ENCODE assay signal across 29 cellular contexts in genomic region chr4:8544282-8544681, GRCh38. TPM values are rescaled to one million over a fixed set of nuclear protein-coding genes. Genes with fewer than 3 reads are reported as not detected.
"Had no signal": no experiment of that assay in that cellular context is flagged by ENCODE, and none has a peak within 500 bp of the region (broad histone marks: within the 10 kb centered on the region; RNA-seq: fewer than 3 reads in every experiment).

No MANE protein-coding gene starts in this region.

- H3K4me3 ChIP-seq: ascending aorta, heart left ventricle, left lung, lung, mucosa of descending colon, pancreas, prostate gland, smooth muscle cell, tibial nerve had no signal

- H3K36me3 ChIP-seq: ascending aorta, heart left ventricle, left lung, pancreas, prostate gland, tibial nerve had no signal

- H3K4me2 ChIP-seq: smooth muscle cell had no signal

- H3K4me1 ChIP-seq: ascending aorta, heart left ventricle, left lung, pancreas, prostate gland, tibial nerve had no signal

- H3K27me3 ChIP-seq: ascending aorta, left lung, pancreas, tibial nerve had no signal

- H3K9me3 ChIP-seq: ascending aorta, heart left ventricle, left lung, mucosa of descending colon, pancreas, prostate gland, tibial nerve had no signal

- DNase-seq: activated CD4-positive, alpha-beta memory T cell treated with anti-CD3 and anti-CD28 coated beads, Interleukin-2, amount 10 ng/mL, durations not matched to agents 7 days and 5 days; activated CD4-positive, alpha-beta T cell treated with anti-CD3 and anti-CD28 coated beads, Interleukin-2, amount 10 ng/mL, durations not matched to agents 24 days and 14 days; activated CD4-positive, CD25-positive, alpha-beta regulatory T cell treated with anti-CD3 and anti-CD28 coated beads, Interleukin-2, amount 50 U/mL, for 72 hours; activated CD8-positive, alpha-beta memory T cell treated with anti-CD3 and anti-CD28 coated beads, Interleukin-2, amount 50 U/mL, for 48 hours; activated gamma-delta T cell; activated naive CD4-positive, alpha-beta T cell treated with anti-CD3 and anti-CD28 coated beads, Interleukin-2, amount 10 ng/mL, durations not matched to agents 7 days and 5 days; activated naive CD8-positive, alpha-beta T cell treated with anti-CD3 and anti-CD28 coated beads, Interleukin-2, amount 10 ng/mL, durations not matched to agents 7 days and 5 days; activated T-cell treated with anti-CD3 and anti-CD28 coated beads, Interleukin-2, amount 50 U/mL, for 24 hours; caudate nucleus; cortex of kidney; foreskin fibroblast; kidney glomerular epithelial cell; mesendoderm; mucosa of descending colon; nephron progenitor cell; pancreas; retina; stimulated activated CD4-positive, alpha-beta T cell treated with anti-CD3 and anti-CD28 coated beads, Interleukin-15, amount 100 ng/mL, for 24 hours; stimulated activated CD4-positive, alpha-beta T cell treated with anti-CD3 and anti-CD28 coated beads, Interleukin-2, amount 100 ng/mL, for 24 hours; stimulated activated naive CD4-positive, alpha-beta T cell treated with Interleukin-2 at 50 U/mL for 16 hours; T-helper 2 cell had no signal

- H3K27ac ChIP-seq: ascending aorta, heart left ventricle, left lung, pancreas, prostate gland, tibial nerve had no signal

RNA-seq across cellular contexts. Expression of gene GPR78, which starts 35.9 kb away (rescaled TPM):
- total RNA-seq: activated CD4-positive, alpha-beta T cell treated with anti-CD3 and anti-CD28 coated beads, Interleukin-2, amount 10 ng/mL, durations not matched to agents 24 days and 14 days; activated naive CD8-positive, alpha-beta T cell treated with anti-CD3 and anti-CD28 coated beads, Interleukin-2, amount 10 ng/mL, durations not matched to agents 7 days and 5 days; ascending aorta; endothelial cell of umbilical vein; pancreas; smooth muscle cell; tibial nerve had no signal
- polyA plus RNA-seq: endothelial cell of umbilical vein, heart left ventricle had no signal

RNA-seq across cellular contexts. Expression of gene CPZ, which starts 48.3 kb away (rescaled TPM):
- total RNA-seq: activated CD4-positive, alpha-beta T cell treated with anti-CD3 and anti-CD28 coated beads, Interleukin-2, amount 10 ng/mL, durations not matched to agents 24 days and 14 days; activated naive CD8-positive, alpha-beta T cell treated with anti-CD3 and anti-CD28 coated beads, Interleukin-2, amount 10 ng/mL, durations not matched to agents 7 days and 5 days; endothelial cell of umbilical vein had no signal
- polyA plus RNA-seq: endothelial cell of umbilical vein had no signal
